16 cellular contexts compared by ENCODE assay signal in the genomic region with DNA sequence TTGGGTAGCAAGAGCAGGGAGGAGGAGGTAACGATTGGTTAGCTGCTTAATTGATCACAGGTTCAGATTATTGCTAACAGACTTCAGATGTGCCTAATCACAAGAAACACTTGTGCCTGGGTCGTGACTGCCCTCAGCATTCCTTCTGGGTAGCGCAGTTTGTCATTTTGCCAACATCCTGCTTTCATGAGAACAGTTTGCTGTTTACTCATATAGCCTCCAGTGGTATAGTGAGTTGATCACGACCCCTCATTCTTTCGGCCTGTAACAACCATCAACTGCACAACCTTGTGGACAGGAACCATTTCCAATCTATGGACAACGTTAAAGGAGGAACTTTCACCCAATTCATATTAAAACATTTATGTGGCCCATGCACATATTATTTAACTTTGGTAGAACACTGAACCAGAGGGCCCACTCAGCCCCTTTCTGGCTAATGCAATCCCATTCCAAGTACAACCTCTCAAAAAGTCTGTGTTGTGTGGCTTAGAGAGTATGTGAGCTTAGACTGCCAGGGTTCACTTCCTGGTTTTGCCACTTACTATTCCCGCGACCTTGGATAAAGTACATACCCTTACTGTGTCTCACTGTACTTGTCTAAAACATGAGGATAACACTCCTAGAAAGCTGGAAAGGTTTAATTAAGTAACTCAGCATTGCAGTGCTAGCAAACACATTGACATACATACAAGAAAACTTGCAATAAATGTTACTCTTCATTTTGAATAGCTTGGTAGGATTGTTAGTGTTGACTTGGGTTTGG.
A peak's percentile ranks its signal among the peaks of the same experiment; 100 is the strongest.
DNase-seq lines count a peak whose midpoint lies in the region; ATAC-seq and TF ChIP-seq lines count a peak whose summit lies in the region.
"Had no signal": no experiment of that assay in that cellular context is flagged by ENCODE, and none has a peak within 500 bp of the region (broad histone marks: within the 10 kb centered on the region; RNA-seq: fewer than 3 reads in every experiment).

No MANE protein-coding gene starts in this region.

- DNase-seq in Right ventricle myocardium inferior (ENCODE audit: missing footprints) (no peak), cardiac septum (ENCODE audit: low spot score) (no peak), cardiac fibroblast (ENCODE audit: low read depth in 2 of 2) (peak; percentile 19 to 55), hepatocyte (ENCODE audit: low spot score) (peak; percentile 8), putamen (ENCODE audit: low spot score) (no peak), stomach (no peak), globus pallidus (ENCODE audit: low spot score) (no peak), A673 (ENCODE audit: low spot score) (no peak)
- DNase-seq: activated naive CD4-positive, alpha-beta T cell treated with Interleukin-2 at 50 U/mL for 16 hours; DMS153; gastrocnemius medialis; NCI-H1092; stimulated activated CD8-positive, alpha-beta memory T cell treated with anti-CD3 and anti-CD28 coated beads, Interleukin-4, amount 100 ng/mL, for 48 hours had no signal

- no peaks in the 10 kb centered on the region for H3K9me3 ChIP-seq in hepatocyte (ENCODE audit: low read depth)
- peaks cover 0 to 4% (median 0%) of the 10 kb centered on the region in 4 donors for H3K9me3 ChIP-seq in stomach
- peaks cover 13% of the 10 kb centered on the region for H3K9me3 ChIP-seq in A673 (ENCODE audit: low read depth, low read length, poor library complexity, severe bottlenecking)
- H3K9me3 ChIP-seq: gastrocnemius medialis had no signal

- TF ChIP-seq EP300 in stomach (IDR thresholded peaks at IDR 0.05) = no peak

- ATAC-seq in Right ventricle myocardium inferior = peak; percentile 59
- ATAC-seq: GM23338, left lobe of liver had no signal

- POLR2A ChIA-PET in A673 (lab: Charles Lee; ENCODE audit: low non-redundant PET) = interaction anchor here (0.6 kb wide), 1 partner anchor 49 kb away, joined by 3 read pairs; no protein-coding TSS in a partner anchor

- CTCF ChIA-PET in A673 (lab: Charles Lee) = no interaction called here

- H3K4me3 ChIP-seq in cardiac fibroblast (replicated peaks in 1 of 2; ENCODE audit: low read depth in 2 of 2, low read length in 2 of 2) (no peak overlapping the region), hepatocyte (no peak overlapping the region), stomach (no peak overlapping the region), A673 (ENCODE audit: low read depth, low read length, poor library complexity, severe bottlenecking) (no peak overlapping the region)
- H3K4me3 ChIP-seq: gastrocnemius medialis, GM23338, neural progenitor cell had no signal

- H3K9me2 ChIP-seq in hepatocyte (replicated peaks; ENCODE audit: insufficient read depth) = no peaks in the 10 kb centered on the region

- 73% methylated on average over 8 of the region's 8 CpGs for WGBS in hepatocyte (ENCODE audit: low lambda C conversion rate, missing lambda C conversion rate)
- WGBS in stomach, 5 donors = 74 to 88% (median 86%) methylated on average over 8 of the region's 8 CpGs

- H4K20me1 ChIP-seq in hepatocyte (ENCODE audit: insufficient read depth, poor library complexity, severe bottlenecking) = no peaks in the 10 kb centered on the region

- H3K36me3 ChIP-seq in hepatocyte (replicated peaks; ENCODE audit: insufficient read depth, low read depth) = no peaks in the 10 kb centered on the region
- no peaks in the 10 kb centered on the region for H3K36me3 ChIP-seq in stomach
- no peaks in the 10 kb centered on the region for H3K36me3 ChIP-seq in A673 (ENCODE audit: insufficient read depth, low read length, poor library complexity, severe bottlenecking)
- H3K36me3 ChIP-seq: gastrocnemius medialis, neural progenitor cell had no signal

- no TSS peak for BruUV-seq in A673 (replicated peaks; lab: Mats Ljungman, UMichigan)

- H3K4me2 ChIP-seq in hepatocyte = no peak overlapping the region
- H3K4me2 ChIP-seq: GM23338, neural progenitor cell had no signal

- no peaks in the 10 kb centered on the region for H3K4me1 ChIP-seq in hepatocyte (ENCODE audit: insufficient read depth)
- peaks cover 0 to 10% (median 4%) of the 10 kb centered on the region in 4 donors for H3K4me1 ChIP-seq in stomach
- no peaks in the 10 kb centered on the region for H3K4me1 ChIP-seq in A673 (ENCODE audit: insufficient read depth, low read length, poor library complexity, severe bottlenecking)
- H3K4me1 ChIP-seq: neural progenitor cell had no signal

- TF ChIP-seq POLR2A in stomach (IDR thresholded peaks at IDR 0.05) = no peak

- no peak overlapping the region for H2AFZ ChIP-seq in hepatocyte
- H2AFZ ChIP-seq: GM23338, neural progenitor cell had no signal

- TF ChIP-seq CTCF in cardiac fibroblast (IDR thresholded peaks at IDR 0.05; ENCODE audit: low read depth, low read length) = no peak
- TF ChIP-seq CTCF in hepatocyte (IDR thresholded peaks at IDR 0.05; ENCODE audit: poor library complexity) = no peak
- no peak for TF ChIP-seq CTCF in stomach (IDR thresholded peaks at IDR 0.05)
- TF ChIP-seq CTCF in A673 (conservative IDR thresholded peaks at IDR 0.05; ENCODE audit: low read depth, low read length) = no peak

- no peak overlapping the region for H3K27ac ChIP-seq in hepatocyte
- H3K27ac ChIP-seq in stomach = no peak overlapping the region
- no peak overlapping the region for H3K27ac ChIP-seq in A673 (ENCODE audit: low read depth, low read length, poor library complexity, severe bottlenecking)
- H3K27ac ChIP-seq: neural progenitor cell had no signal

- peaks cover 8% of the 10 kb centered on the region for H3K79me2 ChIP-seq in hepatocyte

- H3K27me3 ChIP-seq in hepatocyte (no peaks in the 10 kb centered on the region), stomach (no peaks in the 10 kb centered on the region), A673 (replicated peaks; ENCODE audit: insufficient read depth, low read depth, low read length, poor library complexity) (no peaks in the 10 kb centered on the region)
- H3K27me3 ChIP-seq: gastrocnemius medialis, neural progenitor cell had no signal

- intact Hi-C loops in Right ventricle myocardium inferior (cut with DNase I) (no loop called here), cardiac septum (cut with DNase I) (no loop called here), stomach (cut with DNase I; ENCODE audit: low total_unique reads) (no loop called here), A673 (cut with micrococcal nuclease; ENCODE audit: unreplicated experiment) (no loop called here)

Comparison
In these comparisons a context has a peak if more than half of its experiments do, and no peak if none do; other contexts are left out.
1. DNase-seq: peak in cardiac fibroblast (2 of 2) and hepatocyte (single experiment); none in Right ventricle myocardium inferior (single experiment), cardiac septum (single experiment), putamen (single experiment), stomach (single experiment), globus pallidus (single experiment) and A673 (single experiment).